Comparison of ENCODE assay signal across 1 cellular context in genomic region chr18:24076136-24076597, GRCh38.
TF ChIP-seq lines count a peak whose summit lies in the region.

No MANE protein-coding gene starts in this region.

TF ChIP-seq in HEK293, 187 proteins besides CTCF, POLR2A, EP300 and RAD21 (continued from another document and continues in another):
- peak; percentile 65; the same call in 1 of the 2 replicates for TF ChIP-seq ZNF394 (tag by site-specific recombination; IDR thresholded peaks at IDR 0.05; ENCODE audit: borderline replicate concordance)
- peak; percentile 62; the same call in 1 of the 2 replicates for TF ChIP-seq ZNF639 (tag by site-specific recombination; IDR thresholded peaks at IDR 0.05)
- TF ChIP-seq ZNF223 (tag by site-specific recombination; IDR thresholded peaks at IDR 0.05): 0 out of 2 replicates have a peak, but pooled peaks have one; percentile 3
- peak; percentile 70; the same call in 1 of the 2 replicates for TF ChIP-seq ZNF391 (tag by site-specific recombination; IDR thresholded peaks at IDR 0.05; ENCODE audit: borderline replicate concordance, low read depth)
- 0 out of 2 replicates have a peak, but pooled peaks have one; percentile 11 for TF ChIP-seq ZFHX2 (tag by site-specific recombination; conservative IDR thresholded peaks at IDR 0.05)
- peak; percentile 56 for TF ChIP-seq SETDB1 (IDR thresholded peaks at IDR 0.05; ENCODE audit: insufficient read length, low read length)
- TF ChIP-seq ZNF501 (tag by site-specific recombination; IDR thresholded peaks at IDR 0.05): peak; percentile 85; the same call in 1 of the 2 replicates
- TF ChIP-seq ZNF610 (tag by site-specific recombination; IDR thresholded peaks at IDR 0.05; ENCODE audit: borderline replicate concordance): peak; percentile 84
- peak; percentile 69 for TF ChIP-seq ZNF335 (tag by site-specific recombination; conservative IDR thresholded peaks at IDR 0.05)
- peak; percentile 85 for TF ChIP-seq ZIC2 (tag by site-specific recombination; IDR thresholded peaks at IDR 0.05)
- peak; percentile 87 for TF ChIP-seq PRDM1 (tag by site-specific recombination; IDR thresholded peaks at IDR 0.05)
- peak; percentile 89 for TF ChIP-seq IKZF3 (tag by site-specific recombination; IDR thresholded peaks at IDR 0.05)
- TF ChIP-seq ZNF558 (tag by site-specific recombination; IDR thresholded peaks at IDR 0.05): peak; percentile 66; the same call in 1 of the 2 replicates
- TF ChIP-seq OSR2 (tag by site-specific recombination; IDR thresholded peaks at IDR 0.05): peak; percentile 94
- TF ChIP-seq ZBTB44 (tag by site-specific recombination; IDR thresholded peaks at IDR 0.05): peak; percentile 92
- peak; percentile 46 for TF ChIP-seq ZNF449 (tag by site-specific recombination; IDR thresholded peaks at IDR 0.05)
- peak; percentile 69 for TF ChIP-seq WT1 (tag by site-specific recombination; IDR thresholded peaks at IDR 0.05)
- peak; percentile 67 for TF ChIP-seq PATZ1 (tag by site-specific recombination; IDR thresholded peaks at IDR 0.05)
- TF ChIP-seq ZNF600 (tag by site-specific recombination; IDR thresholded peaks at IDR 0.05): peak; percentile 98
- peak; percentile 77 for TF ChIP-seq INSM2 (tag by site-specific recombination; IDR thresholded peaks at IDR 0.05)
- TF ChIP-seq ZNF792 (tag by site-specific recombination; IDR thresholded peaks at IDR 0.05): peak; percentile 88
- peak; percentile 95 for TF ChIP-seq ZBTB17 (tag by site-specific recombination; IDR thresholded peaks at IDR 0.05)
- TF ChIP-seq ZNF580 (tag by site-specific recombination; IDR thresholded peaks at IDR 0.05): peak; percentile 80
- TF ChIP-seq ZNF660 (tag by site-specific recombination; IDR thresholded peaks at IDR 0.05): peak; percentile 93
- TF ChIP-seq KLF17 (tag by site-specific recombination; IDR thresholded peaks at IDR 0.05): peak; percentile 47; the same call in 1 of the 2 replicates
- peak; percentile 28; the same call in 1 of the 2 replicates for TF ChIP-seq KLF7 (tag by site-specific recombination; IDR thresholded peaks at IDR 0.05; ENCODE audit: borderline replicate concordance)
- peak; percentile 47; the same call in 1 of the 2 replicates for TF ChIP-seq BCL11B (tag by site-specific recombination; IDR thresholded peaks at IDR 0.05; ENCODE audit: low read depth)
- TF ChIP-seq ZSCAN4 (tag by site-specific recombination; IDR thresholded peaks at IDR 0.05): peak; percentile 78
- peak; percentile 71 for TF ChIP-seq GLIS2 (tag by site-specific recombination; IDR thresholded peaks at IDR 0.05)
- peak; percentile 67; the same call in 1 of the 2 replicates for TF ChIP-seq KLF1 (tag by site-specific recombination; IDR thresholded peaks at IDR 0.05)
- peak; percentile 85 for TF ChIP-seq ZNF692 (tag by site-specific recombination; IDR thresholded peaks at IDR 0.05)
- TF ChIP-seq SP2 (tag by site-specific recombination; IDR thresholded peaks at IDR 0.05): 0 out of 2 replicates have a peak, but pooled peaks have one; percentile 10
- peak; percentile 74 for TF ChIP-seq PRDM10 (tag by site-specific recombination; IDR thresholded peaks at IDR 0.05)
- TF ChIP-seq KLF16 (tag by site-specific recombination; IDR thresholded peaks at IDR 0.05): peak; percentile 74
- 0 out of 2 replicates have a peak, but pooled peaks have one; percentile 12 for TF ChIP-seq ZBTB8A (tag by site-specific recombination; IDR thresholded peaks at IDR 0.05)
- peak; percentile 59; the same call in 1 of the 2 replicates for TF ChIP-seq PRDM4 (tag by site-specific recombination; IDR thresholded peaks at IDR 0.05)
- peak; percentile 9; the same call in 1 of the 2 replicates for TF ChIP-seq SCRT1 (tag by site-specific recombination; IDR thresholded peaks at IDR 0.05; ENCODE audit: borderline replicate concordance)
- peak; percentile 17; the same call in 1 of the 2 replicates for TF ChIP-seq ZSCAN23 (tag by site-specific recombination; IDR thresholded peaks at IDR 0.05)
- peak; percentile 93 for TF ChIP-seq BCL11A (tag by site-specific recombination; IDR thresholded peaks at IDR 0.05; ENCODE audit: low read depth)
- peak; percentile 96 for TF ChIP-seq SP7 (tag by site-specific recombination; IDR thresholded peaks at IDR 0.05)
- TF ChIP-seq MYNN (tag by site-specific recombination; IDR thresholded peaks at IDR 0.05; ENCODE audit: borderline replicate concordance): peak; percentile 77; the same call in 1 of the 2 replicates
